Comparison of ENCODE assay signal across 1 cellular context in the genomic region with DNA sequence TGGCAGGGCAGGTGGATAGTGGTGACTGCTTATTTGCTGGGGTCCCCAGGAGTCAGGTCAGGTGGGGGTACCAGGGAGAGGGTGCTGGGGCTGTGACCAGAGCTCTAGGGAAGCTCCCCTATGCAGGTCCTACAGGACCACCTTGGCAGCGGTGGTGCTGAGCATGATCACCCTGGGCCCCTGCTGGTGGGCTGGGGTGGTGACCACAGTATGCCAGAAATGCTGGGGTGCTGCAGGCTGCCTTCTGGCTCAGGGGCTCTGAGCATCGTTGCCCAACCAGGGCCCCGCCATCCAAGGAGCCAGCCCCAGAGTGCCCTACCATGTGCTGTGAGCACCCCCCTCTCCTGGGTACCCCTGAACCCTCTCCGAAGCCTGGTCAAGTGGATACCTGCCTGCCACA.
TF ChIP-seq lines count a peak whose summit lies in the region.

No MANE protein-coding gene starts in this region.

TF ChIP-seq in SK-N-SH treated with all-trans-retinoic acid at 6 μM for 48 hours, 23 proteins besides CTCF, POLR2A, EP300 and RAD21 (continued from another document):
- TF ChIP-seq, protein P1, sequence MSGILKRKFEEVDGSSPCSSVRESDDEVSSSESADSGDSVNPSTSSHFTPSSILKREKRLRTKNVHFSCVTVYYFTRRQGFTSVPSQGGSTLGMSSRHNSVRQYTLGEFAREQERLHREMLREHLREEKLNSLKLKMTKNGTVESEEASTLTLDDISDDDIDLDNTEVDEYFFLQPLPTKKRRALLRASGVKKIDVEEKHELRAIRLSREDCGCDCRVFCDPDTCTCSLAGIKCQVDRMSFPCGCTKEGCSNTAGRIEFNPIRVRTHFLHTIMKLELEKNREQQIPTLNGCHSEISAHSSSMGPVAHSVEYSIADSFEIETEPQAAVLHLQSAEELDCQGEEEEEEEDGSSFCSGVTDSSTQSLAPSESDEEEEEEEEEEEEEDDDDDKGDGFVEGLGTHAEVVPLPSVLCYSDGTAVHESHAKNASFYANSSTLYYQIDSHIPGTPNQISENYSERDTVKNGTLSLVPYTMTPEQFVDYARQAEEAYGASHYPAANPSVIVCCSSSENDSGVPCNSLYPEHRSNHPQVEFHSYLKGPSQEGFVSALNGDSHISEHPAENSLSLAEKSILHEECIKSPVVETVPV (CRISPR knock-in tag; IDR thresholded peaks at IDR 0.05) = no peak
- TF ChIP-seq ZC3H10 (CRISPR knock-in tag; IDR thresholded peaks at IDR 0.05) (no peak), ARNTL (CRISPR knock-in tag; IDR thresholded peaks at IDR 0.05; ENCODE audit: borderline replicate concordance, low read depth) (no peak)
TF ChIP-seq in SK-N-SH treated with all-trans-retinoic acid at 6 μM for 48 hours: peak in this region for 0.
